In the genomic region with DNA sequence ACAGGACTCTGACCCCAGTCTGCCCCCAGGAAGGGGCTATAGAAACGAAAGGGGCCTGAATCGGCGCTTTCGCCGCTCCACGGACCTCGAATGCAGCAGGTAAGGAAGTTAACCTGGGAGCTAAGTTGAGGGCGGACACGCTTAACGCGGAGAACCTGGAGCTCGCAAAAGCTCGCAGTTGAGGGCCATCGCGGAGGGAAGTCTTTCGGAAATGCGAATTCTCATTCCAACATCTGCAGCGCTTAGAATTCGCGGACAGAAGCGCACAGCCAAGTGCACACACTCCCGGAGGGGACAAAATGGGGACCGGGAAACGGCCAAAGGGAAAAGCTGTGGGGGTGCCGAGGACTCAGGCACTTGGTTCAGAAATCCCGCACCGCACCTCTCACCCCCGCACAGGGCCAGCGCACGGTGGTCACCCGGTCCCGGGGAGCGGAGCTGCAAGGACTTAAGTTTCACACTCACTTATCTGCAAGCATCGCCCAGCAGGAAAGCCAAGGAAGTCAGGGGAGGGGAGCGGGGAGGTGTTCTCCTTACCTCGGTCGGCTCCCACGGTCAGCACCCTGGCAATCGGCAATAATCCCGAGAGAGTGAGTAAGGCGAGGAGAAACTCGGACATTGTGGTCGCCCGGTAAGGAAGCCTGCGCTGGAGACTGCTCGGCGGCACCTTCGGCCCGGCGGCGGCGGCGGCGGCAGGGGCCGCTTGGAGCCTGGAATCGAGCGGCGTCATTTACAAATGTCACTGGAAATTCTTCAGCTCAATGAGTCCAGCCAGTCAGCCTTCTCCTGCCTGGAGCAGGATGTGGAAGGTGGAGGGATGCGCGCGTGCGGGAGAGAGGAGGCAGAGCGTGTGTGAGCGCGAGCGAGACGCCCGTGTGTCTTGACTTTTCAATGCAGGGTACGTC, we compare ENCODE assay signal across 8 cellular contexts. TPM values are rescaled to one million over a fixed set of nuclear protein-coding genes. Genes with fewer than 3 reads are reported as not detected.
A peak's percentile ranks its signal among the peaks of the same experiment; 100 is the strongest.
DNase-seq lines count a peak whose midpoint lies in the region; ATAC-seq lines count a peak whose summit lies in the region.

No MANE protein-coding gene starts in this region.

- H2AFZ ChIP-seq in trophoblast cell (ENCODE audit: insufficient read depth, low read length, poor library complexity), result peak overlapping the region; percentile 85

- H3K23ac ChIP-seq in trophoblast cell (ENCODE audit: low read length), result no peak overlapping the region

- peak overlapping the region; percentile 78 for H4K8ac ChIP-seq in trophoblast cell (ENCODE audit: low read depth, low read length)

- H3K4me3 ChIP-seq in MG63 (peak overlapping the region; percentile 61), trophoblast cell (ENCODE audit: low read depth, low read length) (peak overlapping the region; percentile 76)
- no peak overlapping the region for H3K4me3 ChIP-seq in naive thymus-derived CD4-positive, alpha-beta T cell (ENCODE audit: low read length)

- H3K4me1 Mint-ChIP-seq in naive thymus-derived CD4-positive, alpha-beta T cell, result peaks cover 0 to 14% (median 0%) of the 10 kb centered on the region in 7 donors

- H3K9me3 ChIP-seq in MG63 (no peaks in the 10 kb centered on the region), trophoblast cell (ENCODE audit: insufficient read depth, low read depth, low read length) (no peaks in the 10 kb centered on the region)
- no peaks in the 10 kb centered on the region for H3K9me3 ChIP-seq in naive thymus-derived CD4-positive, alpha-beta T cell (ENCODE audit: control insufficient read depth in 2 of 3, low read length in 3 of 3)

- H3K36me3 Mint-ChIP-seq in naive thymus-derived CD4-positive, alpha-beta T cell, result peaks cover 0 to 12% (median 0%) of the 10 kb centered on the region in 5 donors

- peaks cover 0 to 18% (median 5%) of the 10 kb centered on the region in 11 donors for H3K9me3 Mint-ChIP-seq in naive thymus-derived CD4-positive, alpha-beta T cell

- DNase-seq in AG08395 (ENCODE audit: low spot score) (peak; percentile 21), MG63 (peak; percentile 61), amygdala (lab: John Stamatoyannopoulos, UW) (peak in 50 of 56 donors; percentile 12 to 87 (median 62)), left cardiac atrium (peak; percentile 59), trophoblast cell (peak; percentile 23 to 74)
- DNase-seq in naive thymus-derived CD4-positive, alpha-beta T cell, result no peak

- H3K9ac ChIP-seq in trophoblast cell (ENCODE audit: low read length), result peak overlapping the region; percentile 49

- peaks cover 35 to 45% (median 40%) of the 10 kb centered on the region in 5 donors for H3K27me3 Mint-ChIP-seq in naive thymus-derived CD4-positive, alpha-beta T cell

- no peaks in the 10 kb centered on the region for H3K36me3 ChIP-seq in MG63
- no peaks in the 10 kb centered on the region for H3K36me3 ChIP-seq in trophoblast cell (ENCODE audit: control insufficient read depth in 1 of 2, insufficient read depth in 2 of 2, low read length in 2 of 2)
- H3K36me3 ChIP-seq in naive thymus-derived CD4-positive, alpha-beta T cell (ENCODE audit: control insufficient read depth in 2 of 3, insufficient read depth in 3 of 3, low read length in 3 of 3), result no peaks in the 10 kb centered on the region

- intact Hi-C loops in left cardiac atrium (cut with DNase I), result no loop called here
- intact Hi-C loops in naive thymus-derived CD4-positive, alpha-beta T cell (cut with micrococcal nuclease), result no loop called here

- peaks cover 9% of the 10 kb centered on the region for H3K79me2 ChIP-seq in trophoblast cell (ENCODE audit: control insufficient read depth, insufficient read depth, low read length, poor library complexity)

- peak overlapping the region; percentile 86 for H4K91ac ChIP-seq in trophoblast cell (ENCODE audit: low read depth, low read length)

- peaks cover 14% of the 10 kb centered on the region for H3K79me1 ChIP-seq in trophoblast cell (ENCODE audit: low read length)

- H3K27ac ChIP-seq in trophoblast cell (ENCODE audit: low read depth, low read length), result peak overlapping the region; percentile 72
- H3K27ac ChIP-seq in naive thymus-derived CD4-positive, alpha-beta T cell (ENCODE audit: low read depth, low read length), result no peak overlapping the region

- H4K12ac ChIP-seq in trophoblast cell (ENCODE audit: low read depth, low read length), result peak overlapping the region; percentile 86

- H3K27me3 ChIP-seq in MG63 (no peaks in the 10 kb centered on the region), trophoblast cell (ENCODE audit: insufficient read depth, low read length) (no peaks in the 10 kb centered on the region)
- peaks cover 0 to 2% of the 10 kb centered on the region in 2 donors for H3K27me3 ChIP-seq in naive thymus-derived CD4-positive, alpha-beta T cell (ENCODE audit: control insufficient read depth in 2 of 2, insufficient read depth in 2 of 2, low read length in 2 of 2)

- H3K4ac ChIP-seq in trophoblast cell (ENCODE audit: low read depth, low read length), result peak overlapping the region; percentile 85

- ATAC-seq in GM19328 (IDR thresholded peaks at IDR 0.05; ENCODE audit: unreplicated experiment) (peak; percentile 29), left cardiac atrium (peak; percentile 70 to 85), GM21825 (IDR thresholded peaks at IDR 0.05; ENCODE audit: unreplicated experiment) (no peak)
- ATAC-seq in naive thymus-derived CD4-positive, alpha-beta T cell, result no peak

- peak overlapping the region; percentile 78 for H2BK5ac ChIP-seq in trophoblast cell (ENCODE audit: low read depth, low read length, poor library complexity)

- WGBS in trophoblast cell (ENCODE audit: extremely low coverage, insufficient coverage, insufficient read length), result no CpG with 5 or more reads among the region's 69 CpGs

- H3K14ac ChIP-seq in trophoblast cell (ENCODE audit: low read length), result peak overlapping the region; percentile 79

- H2BK12ac ChIP-seq in trophoblast cell (ENCODE audit: low read length), result peak overlapping the region; percentile 56

- H3K4me2 ChIP-seq in trophoblast cell (ENCODE audit: low read length), result peak overlapping the region; percentile 64

- CTCF ChIA-PET in naive thymus-derived CD4-positive, alpha-beta T cell (lab: Charles Lee), result no interaction called here

- H3K27ac Mint-ChIP-seq in naive thymus-derived CD4-positive, alpha-beta T cell, result no peak overlapping the region

- H2BK120ac ChIP-seq in trophoblast cell (ENCODE audit: insufficient read depth, low read length, poor library complexity), result peak overlapping the region; percentile 83

- H2AK5ac ChIP-seq in trophoblast cell (ENCODE audit: low read length), result no peak overlapping the region

- peak overlapping the region in 3 of 10 donors; percentile 14 to 87 (median 33) for H3K4me3 Mint-ChIP-seq in naive thymus-derived CD4-positive, alpha-beta T cell

- no peaks in the 10 kb centered on the region for H3K4me1 ChIP-seq in trophoblast cell (ENCODE audit: control insufficient read depth in 1 of 2, insufficient read depth in 2 of 2, low read length in 2 of 2)
- no peaks in the 10 kb centered on the region for H3K4me1 ChIP-seq in naive thymus-derived CD4-positive, alpha-beta T cell (ENCODE audit: control insufficient read depth in 2 of 2, insufficient read depth in 2 of 2, low read length in 2 of 2)

- peak overlapping the region; percentile 79 for H3K18ac ChIP-seq in trophoblast cell (ENCODE audit: low read length)

- POLR2A ChIA-PET in naive thymus-derived CD4-positive, alpha-beta T cell (lab: Charles Lee), result no interaction called here

RNA-seq across cellular contexts. Expression of gene LRP1B, which starts 0.5 kb away (rescaled TPM):
- total RNA-seq in MG63 (2014; rRNA removed; shearing (Covaris generic); ENCODE audit: low replicate concordance), result 0.07 TPM in 1 of 2 replicates, not detected in the other
- total RNA-seq in left cardiac atrium, result 1 to 10 TPM; 1.2 TPM
- polyA plus RNA-seq in trophoblast cell (2013), result 1.7 TPM in 2 replicates
- under 1 TPM in 1 of 5 experiments, not detected in 4; 0.10 TPM for total RNA-seq in naive thymus-derived CD4-positive, alpha-beta T cell
- polyA plus RNA-seq in naive thymus-derived CD4-positive, alpha-beta T cell, result not detected

Comparison
In these comparisons a context has a peak if more than half of its experiments do, and no peak if none do; other contexts are left out.
1. DNase-seq: peak in AG08395 (single experiment), MG63 (single experiment), amygdala (50 of 56), left cardiac atrium (single experiment) and trophoblast cell (2 of 2); none in naive thymus-derived CD4-positive, alpha-beta T cell (0 of 9).
2. ATAC-seq: peak in GM19328 (single experiment) and left cardiac atrium (2 of 2); none in naive thymus-derived CD4-positive, alpha-beta T cell (single experiment) and GM21825 (single experiment).